In genomic region chr7:151081170-151082101, GRCh38 we compare ENCODE assay signal across 1 cellular context.
TF ChIP-seq lines count a peak whose summit lies in the region.

No MANE protein-coding gene starts in this region.

TF ChIP-seq in K562, 482 proteins besides CTCF, POLR2A, EP300 and RAD21 (continued from another document and continues in another):
- no peak for TF ChIP-seq RERE (CRISPR knock-in tag; IDR thresholded peaks at IDR 0.05; ENCODE audit: borderline replicate concordance)
- TF ChIP-seq TBL1XR1 (IDR thresholded peaks at IDR 0.05; ENCODE audit: low read length in 2 of 2): no peak
- no peak for TF ChIP-seq PKNOX1 (IDR thresholded peaks at IDR 0.05)
- TF ChIP-seq EZH2 (IDR thresholded peaks at IDR 0.05; ENCODE audit: borderline replicate concordance, low read depth, low read length): no peak
- no peak for TF ChIP-seq ATF7 (IDR thresholded peaks at IDR 0.05)
- TF ChIP-seq, protein P1, sequence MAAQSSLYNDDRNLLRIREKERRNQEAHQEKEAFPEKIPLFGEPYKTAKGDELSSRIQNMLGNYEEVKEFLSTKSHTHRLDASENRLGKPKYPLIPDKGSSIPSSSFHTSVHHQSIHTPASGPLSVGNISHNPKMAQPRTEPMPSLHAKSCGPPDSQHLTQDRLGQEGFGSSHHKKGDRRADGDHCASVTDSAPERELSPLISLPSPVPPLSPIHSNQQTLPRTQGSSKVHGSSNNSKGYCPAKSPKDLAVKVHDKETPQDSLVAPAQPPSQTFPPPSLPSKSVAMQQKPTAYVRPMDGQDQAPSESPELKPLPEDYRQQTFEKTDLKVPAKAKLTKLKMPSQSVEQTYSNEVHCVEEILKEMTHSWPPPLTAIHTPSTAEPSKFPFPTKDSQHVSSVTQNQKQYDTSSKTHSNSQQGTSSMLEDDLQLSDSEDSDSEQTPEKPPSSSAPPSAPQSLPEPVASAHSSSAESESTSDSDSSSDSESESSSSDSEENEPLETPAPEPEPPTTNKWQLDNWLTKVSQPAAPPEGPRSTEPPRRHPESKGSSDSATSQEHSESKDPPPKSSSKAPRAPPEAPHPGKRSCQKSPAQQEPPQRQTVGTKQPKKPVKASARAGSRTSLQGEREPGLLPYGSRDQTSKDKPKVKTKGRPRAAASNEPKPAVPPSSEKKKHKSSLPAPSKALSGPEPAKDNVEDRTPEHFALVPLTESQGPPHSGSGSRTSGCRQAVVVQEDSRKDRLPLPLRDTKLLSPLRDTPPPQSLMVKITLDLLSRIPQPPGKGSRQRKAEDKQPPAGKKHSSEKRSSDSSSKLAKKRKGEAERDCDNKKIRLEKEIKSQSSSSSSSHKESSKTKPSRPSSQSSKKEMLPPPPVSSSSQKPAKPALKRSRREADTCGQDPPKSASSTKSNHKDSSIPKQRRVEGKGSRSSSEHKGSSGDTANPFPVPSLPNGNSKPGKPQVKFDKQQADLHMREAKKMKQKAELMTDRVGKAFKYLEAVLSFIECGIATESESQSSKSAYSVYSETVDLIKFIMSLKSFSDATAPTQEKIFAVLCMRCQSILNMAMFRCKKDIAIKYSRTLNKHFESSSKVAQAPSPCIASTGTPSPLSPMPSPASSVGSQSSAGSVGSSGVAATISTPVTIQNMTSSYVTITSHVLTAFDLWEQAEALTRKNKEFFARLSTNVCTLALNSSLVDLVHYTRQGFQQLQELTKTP (IDR thresholded peaks at IDR 0.05; ENCODE audit: low read depth in 1 of 2, partially characterized antibody in 2 of 2): peak in 1 of 2 experiments; percentile 14
- TF ChIP-seq ZNF551 (CRISPR knock-in tag; IDR thresholded peaks at IDR 0.05): no peak
- TF ChIP-seq HMG20B (CRISPR knock-in tag; IDR thresholded peaks at IDR 0.05): no peak
- TF ChIP-seq, protein P2, sequence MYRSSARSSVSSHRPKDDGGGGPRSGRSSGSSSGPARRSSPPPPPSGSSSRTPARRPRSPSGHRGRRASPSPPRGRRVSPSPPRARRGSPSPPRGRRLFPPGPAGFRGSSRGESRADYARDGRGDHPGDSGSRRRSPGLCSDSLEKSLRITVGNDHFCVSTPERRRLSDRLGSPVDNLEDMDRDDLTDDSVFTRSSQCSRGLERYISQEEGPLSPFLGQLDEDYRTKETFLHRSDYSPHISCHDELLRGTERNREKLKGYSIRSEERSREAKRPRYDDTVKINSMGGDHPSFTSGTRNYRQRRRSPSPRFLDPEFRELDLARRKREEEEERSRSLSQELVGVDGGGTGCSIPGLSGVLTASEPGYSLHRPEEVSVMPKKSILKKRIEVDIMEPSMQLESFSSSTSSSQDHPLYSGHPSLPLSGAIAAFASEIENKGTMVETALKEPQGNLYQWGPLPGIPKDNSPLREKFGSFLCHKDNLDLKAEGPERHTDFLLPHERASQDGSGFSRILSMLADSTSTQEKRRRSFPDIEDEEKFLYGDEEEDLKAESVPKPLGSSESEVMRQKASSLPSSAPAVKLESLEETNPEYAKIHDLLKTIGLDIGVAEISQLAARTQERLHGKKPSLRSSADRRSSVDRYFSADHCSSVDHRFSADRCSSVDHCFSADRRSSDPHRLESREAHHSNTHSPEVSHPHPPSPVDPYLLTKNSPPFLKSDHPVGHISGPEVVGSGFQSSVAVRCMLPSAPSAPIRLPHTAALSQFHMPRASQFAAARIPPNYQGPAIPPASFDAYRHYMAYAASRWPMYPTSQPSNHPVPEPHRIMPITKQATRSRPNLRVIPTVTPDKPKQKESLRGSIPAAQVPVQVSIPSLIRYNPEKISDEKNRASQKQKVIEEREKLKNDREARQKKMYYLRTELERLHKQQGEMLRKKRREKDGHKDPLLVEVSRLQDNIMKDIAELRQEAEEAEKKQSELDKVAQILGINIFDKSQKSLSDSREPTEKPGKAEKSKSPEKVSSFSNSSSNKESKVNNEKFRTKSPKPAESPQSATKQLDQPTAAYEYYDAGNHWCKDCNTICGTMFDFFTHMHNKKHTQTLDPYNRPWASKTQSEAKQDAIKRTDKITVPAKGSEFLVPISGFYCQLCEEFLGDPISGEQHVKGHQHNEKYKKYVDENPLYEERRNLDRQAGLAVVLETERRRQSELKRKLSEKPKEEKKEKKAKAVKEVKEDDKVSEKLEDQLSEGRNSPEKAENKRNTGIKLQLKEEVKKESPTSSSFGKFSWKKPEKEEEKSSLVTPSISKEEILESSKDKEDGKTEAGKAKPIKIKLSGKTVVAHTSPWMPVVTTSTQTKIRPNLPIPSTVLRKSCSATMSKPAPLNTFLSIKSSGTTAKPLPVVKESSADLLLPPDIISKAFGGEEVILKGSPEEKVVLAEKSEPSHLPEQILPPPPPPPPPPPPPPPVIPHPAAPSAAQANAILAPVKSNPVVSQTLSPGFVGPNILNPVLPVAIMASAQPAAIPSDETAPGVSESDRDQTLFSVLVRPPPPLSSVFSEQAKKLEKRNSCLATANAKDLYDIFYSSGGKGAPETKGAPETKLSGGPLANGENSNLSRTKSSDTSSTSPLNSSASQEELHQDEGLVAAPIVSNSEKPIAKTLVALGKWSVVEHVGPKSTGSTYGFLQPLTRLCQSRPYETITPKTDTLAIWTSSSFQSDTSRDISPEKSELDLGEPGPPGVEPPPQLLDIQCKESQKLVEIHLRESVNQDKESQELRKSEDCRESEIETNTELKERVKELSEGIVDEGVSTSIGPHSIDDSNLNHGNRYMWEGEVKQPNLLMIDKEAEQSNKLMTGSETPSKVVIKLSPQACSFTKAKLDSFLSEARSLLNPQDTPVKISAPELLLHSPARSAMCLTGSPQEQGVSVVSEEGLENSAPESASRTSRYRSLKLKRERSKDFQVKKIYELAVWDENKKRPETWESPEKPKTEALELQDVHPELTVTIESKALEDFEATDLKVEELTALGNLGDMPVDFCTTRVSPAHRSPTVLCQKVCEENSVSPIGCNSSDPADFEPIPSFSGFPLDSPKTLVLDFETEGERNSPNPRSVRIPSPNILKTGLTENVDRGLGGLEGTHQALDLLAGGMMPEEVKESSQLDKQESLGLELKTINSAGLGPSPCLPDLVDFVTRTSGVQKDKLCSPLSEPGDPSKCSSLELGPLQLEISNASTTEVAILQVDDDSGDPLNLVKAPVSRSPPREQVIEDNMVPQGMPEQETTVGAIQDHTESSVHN (IDR thresholded peaks at IDR 0.05; ENCODE audit: borderline replicate concordance in 1 of 2, low read depth in 1 of 2): no peak
- TF ChIP-seq, protein P3, sequence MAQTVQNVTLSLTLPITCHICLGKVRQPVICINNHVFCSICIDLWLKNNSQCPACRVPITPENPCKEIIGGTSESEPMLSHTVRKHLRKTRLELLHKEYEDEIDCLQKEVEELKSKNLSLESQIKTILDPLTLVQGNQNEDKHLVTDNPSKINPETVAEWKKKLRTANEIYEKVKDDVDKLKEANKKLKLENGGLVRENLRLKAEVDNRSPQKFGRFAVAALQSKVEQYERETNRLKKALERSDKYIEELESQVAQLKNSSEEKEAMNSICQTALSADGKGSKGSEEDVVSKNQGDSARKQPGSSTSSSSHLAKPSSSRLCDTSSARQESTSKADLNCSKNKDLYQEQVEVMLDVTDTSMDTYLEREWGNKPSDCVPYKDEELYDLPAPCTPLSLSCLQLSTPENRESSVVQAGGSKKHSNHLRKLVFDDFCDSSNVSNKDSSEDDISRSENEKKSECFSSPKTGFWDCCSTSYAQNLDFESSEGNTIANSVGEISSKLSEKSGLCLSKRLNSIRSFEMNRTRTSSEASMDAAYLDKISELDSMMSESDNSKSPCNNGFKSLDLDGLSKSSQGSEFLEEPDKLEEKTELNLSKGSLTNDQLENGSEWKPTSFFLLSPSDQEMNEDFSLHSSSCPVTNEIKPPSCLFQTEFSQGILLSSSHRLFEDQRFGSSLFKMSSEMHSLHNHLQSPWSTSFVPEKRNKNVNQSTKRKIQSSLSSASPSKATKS (CRISPR knock-in tag; IDR thresholded peaks at IDR 0.05): no peak
- 0 out of 2 replicates have a peak, but pooled peaks have one; percentile 31 for TF ChIP-seq TAF15 (IDR thresholded peaks at IDR 0.05; ENCODE audit: low read depth, low read length)
- TF ChIP-seq ZNF282 (CRISPR knock-in tag; IDR thresholded peaks at IDR 0.05): no peak
- no peak for TF ChIP-seq TRIM24 (IDR thresholded peaks at IDR 0.05)
- 0 out of 2 replicates have a peak, but pooled peaks have one; percentile 74 for TF ChIP-seq RBM34 (IDR thresholded peaks at IDR 0.05; ENCODE audit: borderline replicate concordance, insufficient read depth, low read length)
- TF ChIP-seq ZNF140 (CRISPR knock-in tag; IDR thresholded peaks at IDR 0.05): no peak
- TF ChIP-seq MAFF (IDR thresholded peaks at IDR 0.05; ENCODE audit: low read length): no peak
- TF ChIP-seq, protein P4, sequence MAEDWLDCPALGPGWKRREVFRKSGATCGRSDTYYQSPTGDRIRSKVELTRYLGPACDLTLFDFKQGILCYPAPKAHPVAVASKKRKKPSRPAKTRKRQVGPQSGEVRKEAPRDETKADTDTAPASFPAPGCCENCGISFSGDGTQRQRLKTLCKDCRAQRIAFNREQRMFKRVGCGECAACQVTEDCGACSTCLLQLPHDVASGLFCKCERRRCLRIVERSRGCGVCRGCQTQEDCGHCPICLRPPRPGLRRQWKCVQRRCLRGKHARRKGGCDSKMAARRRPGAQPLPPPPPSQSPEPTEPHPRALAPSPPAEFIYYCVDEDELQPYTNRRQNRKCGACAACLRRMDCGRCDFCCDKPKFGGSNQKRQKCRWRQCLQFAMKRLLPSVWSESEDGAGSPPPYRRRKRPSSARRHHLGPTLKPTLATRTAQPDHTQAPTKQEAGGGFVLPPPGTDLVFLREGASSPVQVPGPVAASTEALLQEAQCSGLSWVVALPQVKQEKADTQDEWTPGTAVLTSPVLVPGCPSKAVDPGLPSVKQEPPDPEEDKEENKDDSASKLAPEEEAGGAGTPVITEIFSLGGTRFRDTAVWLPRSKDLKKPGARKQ (CRISPR knock-in tag; IDR thresholded peaks at IDR 0.05): no peak
- TF ChIP-seq HOXB6 (CRISPR knock-in tag; IDR thresholded peaks at IDR 0.05; ENCODE audit: borderline replicate concordance): no peak
- TF ChIP-seq, protein P5, sequence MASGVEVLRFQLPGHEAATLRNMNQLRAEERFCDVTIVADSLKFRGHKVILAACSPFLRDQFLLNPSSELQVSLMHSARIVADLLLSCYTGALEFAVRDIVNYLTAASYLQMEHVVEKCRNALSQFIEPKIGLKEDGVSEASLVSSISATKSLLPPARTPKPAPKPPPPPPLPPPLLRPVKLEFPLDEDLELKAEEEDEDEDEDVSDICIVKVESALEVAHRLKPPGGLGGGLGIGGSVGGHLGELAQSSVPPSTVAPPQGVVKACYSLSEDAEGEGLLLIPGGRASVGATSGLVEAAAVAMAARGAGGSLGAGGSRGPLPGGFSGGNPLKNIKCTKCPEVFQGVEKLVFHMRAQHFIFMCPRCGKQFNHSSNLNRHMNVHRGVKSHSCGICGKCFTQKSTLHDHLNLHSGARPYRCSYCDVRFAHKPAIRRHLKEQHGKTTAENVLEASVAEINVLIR (CRISPR knock-in tag; IDR thresholded peaks at IDR 0.05): no peak
